ENCODE assay signal across 9 cellular contexts in genomic region chr17:40433551-40434384, GRCh38. TPM values are rescaled to one million over a fixed set of nuclear protein-coding genes. Genes with fewer than 3 reads are reported as not detected.
A peak's percentile ranks its signal among the peaks of the same experiment; 100 is the strongest.
DNase-seq lines count a peak whose midpoint lies in the region; ATAC-seq and TF ChIP-seq lines count a peak whose summit lies in the region.
"Had no signal": no experiment of that assay in that cellular context is flagged by ENCODE, and none has a peak within 500 bp of the region (broad histone marks: within the 10 kb centered on the region; RNA-seq: fewer than 3 reads in every experiment).

No MANE protein-coding gene starts in this region.

- ATAC-seq in stimulated activated naive B cell treated with anti-CD40 and anti-IgM and Interleukin-4, amounts not matched to agents 10 μg/mL and 1 μg/mL and 100 μg/mL, for 72 hours (replicated peaks): peak; percentile 45 to 63
- ATAC-seq in HG02610 (IDR thresholded peaks at IDR 0.05; ENCODE audit: unreplicated experiment): no peak
- no peak for ATAC-seq in GM18873 (IDR thresholded peaks at IDR 0.05; ENCODE audit: low FRiP score, unreplicated experiment)
- ATAC-seq in GM19467 (IDR thresholded peaks at IDR 0.05; ENCODE audit: unreplicated experiment): no peak

- H3K27ac Mint-ChIP-seq in activated naive CD4-positive, alpha-beta T cell treated with anti-CD3 and anti-CD28 coated beads, Interleukin-2, amount 10 ng/mL, durations not matched to agents 7 days and 5 days: no peak overlapping the region
- H3K27ac Mint-ChIP-seq in stimulated activated naive B cell treated with anti-CD40 and anti-IgM and Interleukin-4, amounts not matched to agents 10 μg/mL and 1 μg/mL and 100 μg/mL, for 72 hours: no peak overlapping the region

- no peaks in the 10 kb centered on the region for H3K9me3 Mint-ChIP-seq in activated naive CD4-positive, alpha-beta T cell treated with anti-CD3 and anti-CD28 coated beads, Interleukin-2, amount 10 ng/mL, durations not matched to agents 7 days and 5 days
- no peaks in the 10 kb centered on the region for H3K9me3 Mint-ChIP-seq in stimulated activated naive B cell treated with anti-CD40 and anti-IgM and Interleukin-4, amounts not matched to agents 10 μg/mL and 1 μg/mL and 100 μg/mL, for 72 hours
- H3K9me3 Mint-ChIP-seq: activated T-cell treated with anti-CD3 and anti-CD28 coated beads, Interleukin-2, amount 50 U/mL, for 4 hours had no signal

- no peaks in the 10 kb centered on the region for H3K36me3 Mint-ChIP-seq in activated naive CD4-positive, alpha-beta T cell treated with anti-CD3 and anti-CD28 coated beads, Interleukin-2, amount 10 ng/mL, durations not matched to agents 7 days and 5 days
- no peaks in the 10 kb centered on the region for H3K36me3 Mint-ChIP-seq in stimulated activated naive B cell treated with anti-CD40 and anti-IgM and Interleukin-4, amounts not matched to agents 10 μg/mL and 1 μg/mL and 100 μg/mL, for 72 hours

- TF ChIP-seq CTCF in fibroblast of the aortic adventitia (IDR thresholded peaks at IDR 0.05; ENCODE audit: insufficient read depth, low read length): peak; percentile 52

- DNase-seq in activated naive CD4-positive, alpha-beta T cell treated with anti-CD3 and anti-CD28 coated beads, Interleukin-2, amount 10 ng/mL, durations not matched to agents 7 days and 5 days: peak; percentile 57
- DNase-seq in activated naive CD4-positive, alpha-beta T cell treated with Interleukin-2 at 50 U/mL for 16 hours: no peak
- DNase-seq in SK-N-DZ (ENCODE audit: low spot score) (peak; percentile 60), fibroblast of the aortic adventitia (ENCODE audit: low read depth) (peak; percentile 19)
- DNase-seq in stimulated activated naive B cell treated with anti-CD40 and anti-IgM and Interleukin-4, amounts not matched to agents 10 μg/mL and 1 μg/mL and 100 μg/mL, for 72 hours: no peak
- DNase-seq: activated T-cell treated with anti-CD3 and anti-CD28 coated beads, Interleukin-2, amount 50 U/mL, for 4 hours had no signal

- no peak overlapping the region for H3K4me3 Mint-ChIP-seq in activated naive CD4-positive, alpha-beta T cell treated with anti-CD3 and anti-CD28 coated beads, Interleukin-2, amount 10 ng/mL, durations not matched to agents 7 days and 5 days
- no peak overlapping the region for H3K4me3 Mint-ChIP-seq in stimulated activated naive B cell treated with anti-CD40 and anti-IgM and Interleukin-4, amounts not matched to agents 10 μg/mL and 1 μg/mL and 100 μg/mL, for 72 hours
- H3K4me3 Mint-ChIP-seq: activated T-cell treated with anti-CD3 and anti-CD28 coated beads, Interleukin-2, amount 50 U/mL, for 4 hours had no signal

- H3K4me1 Mint-ChIP-seq in activated naive CD4-positive, alpha-beta T cell treated with anti-CD3 and anti-CD28 coated beads, Interleukin-2, amount 10 ng/mL, durations not matched to agents 7 days and 5 days: peaks cover 17% of the 10 kb centered on the region
- peaks cover 9 to 10% of the 10 kb centered on the region in 2 donors for H3K4me1 Mint-ChIP-seq in stimulated activated naive B cell treated with anti-CD40 and anti-IgM and Interleukin-4, amounts not matched to agents 10 μg/mL and 1 μg/mL and 100 μg/mL, for 72 hours

- peaks cover 66% of the 10 kb centered on the region for H3K27me3 Mint-ChIP-seq in activated naive CD4-positive, alpha-beta T cell treated with anti-CD3 and anti-CD28 coated beads, Interleukin-2, amount 10 ng/mL, durations not matched to agents 7 days and 5 days
- H3K27me3 Mint-ChIP-seq in stimulated activated naive B cell treated with anti-CD40 and anti-IgM and Interleukin-4, amounts not matched to agents 10 μg/mL and 1 μg/mL and 100 μg/mL, for 72 hours: peaks cover 0 to 4% of the 10 kb centered on the region in 2 donors

- CTCF ChIA-PET in activated naive CD4-positive, alpha-beta T cell treated with anti-CD3 and anti-CD28 coated beads, Interleukin-2, amount 10 ng/mL, durations not matched to agents 7 days and 5 days (lab: Charles Lee): interaction anchor here (0.7 to 5.6 kb wide), 8 partner anchors 10 to 99 kb away, joined by 3 to 22 read pairs (median 3); partner anchors contain the start of genes IGFBP4 and TOP2A

- H3K4me3 ChIP-seq in fibroblast of the aortic adventitia (ENCODE audit: low read depth, low read length): no peak overlapping the region

RNA-seq across cellular contexts. Expression of gene IGFBP4, which starts 9.5 kb away (rescaled TPM):
- polyA plus RNA-seq in SK-N-DZ (2014; cell fraction: cytosol; rRNA removed): 21.3 and 26.0 TPM in 2 replicates
- 15.1 and 20.9 TPM in 2 replicates for polyA plus RNA-seq in SK-N-DZ (2014; cell fraction: nucleus; rRNA removed)
- total RNA-seq in fibroblast of the aortic adventitia (ENCODE audit: low replicate concordance): 314 and 706 TPM in 2 replicates

RNA-seq across cellular contexts. Expression of gene TOP2A, which starts 16.1 kb away (rescaled TPM):
- polyA plus RNA-seq in SK-N-DZ (2014; cell fraction: cytosol; rRNA removed): 345 and 397 TPM in 2 replicates
- 344 and 450 TPM in 2 replicates for polyA plus RNA-seq in SK-N-DZ (2014; cell fraction: nucleus; rRNA removed)
- 25.3 and 145 TPM in 2 replicates for total RNA-seq in fibroblast of the aortic adventitia (ENCODE audit: low replicate concordance)

Comparison
In these comparisons a context has a peak if more than half of its experiments do, and no peak if none do; other contexts are left out.
1. DNase-seq: peak in activated naive CD4-positive, alpha-beta T cell treated with anti-CD3 and anti-CD28 coated beads, Interleukin-2, amount 10 ng/mL, durations not matched to agents 7 days and 5 days (single experiment), SK-N-DZ (single experiment) and fibroblast of the aortic adventitia (single experiment); none in activated naive CD4-positive, alpha-beta T cell treated with Interleukin-2 at 50 U/mL for 16 hours (single experiment) and stimulated activated naive B cell treated with anti-CD40 and anti-IgM and Interleukin-4, amounts not matched to agents 10 μg/mL and 1 μg/mL and 100 μg/mL, for 72 hours (single experiment).
2. ATAC-seq: peak in stimulated activated naive B cell treated with anti-CD40 and anti-IgM and Interleukin-4, amounts not matched to agents 10 μg/mL and 1 μg/mL and 100 μg/mL, for 72 hours (2 of 2); none in HG02610 (single experiment), GM18873 (single experiment) and GM19467 (single experiment).